9 cellular contexts compared by ENCODE assay signal in the genomic region with DNA sequence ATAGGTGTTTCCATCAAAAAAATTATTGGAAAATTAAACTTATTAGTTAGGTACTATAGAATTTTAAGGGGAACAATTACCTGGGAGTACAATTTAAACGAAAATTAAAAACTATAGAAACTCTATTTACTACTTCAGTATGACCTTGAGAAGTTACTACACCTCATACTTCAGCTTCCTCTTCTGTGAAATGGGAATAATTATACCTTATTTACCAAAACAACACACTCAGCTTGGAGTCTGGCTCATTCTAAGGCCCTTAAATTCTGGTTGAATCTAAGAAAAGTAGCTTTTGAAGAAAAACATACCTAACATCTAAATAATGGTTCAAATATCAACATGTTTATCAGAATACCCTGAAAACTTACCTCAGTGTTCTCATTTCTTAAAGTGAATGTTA. TPM values are rescaled to one million over a fixed set of nuclear protein-coding genes. Genes with fewer than 3 reads are reported as not detected.
DNase-seq lines count a peak whose midpoint lies in the region; ATAC-seq and TF ChIP-seq lines count a peak whose summit lies in the region.
"Had no signal": no experiment of that assay in that cellular context is flagged by ENCODE, and none has a peak within 500 bp of the region (broad histone marks: within the 10 kb centered on the region; RNA-seq: fewer than 3 reads in every experiment).

No MANE protein-coding gene starts in this region.

- no peak for TF ChIP-seq EP300 in suprapubic skin (IDR thresholded peaks at IDR 0.05)

- TF ChIP-seq CTCF in fibroblast of the aortic adventitia (IDR thresholded peaks at IDR 0.05; ENCODE audit: insufficient read depth, low read length) = no peak
- TF ChIP-seq CTCF in suprapubic skin (IDR thresholded peaks at IDR 0.05) = no peak
- no peak for TF ChIP-seq CTCF in body of pancreas (IDR thresholded peaks at IDR 0.05)

- peaks cover 47% of the 10 kb centered on the region for H3K4me1 Mint-ChIP-seq in activated CD4-positive, alpha-beta T cell treated with anti-CD3 and anti-CD28 coated beads, Interleukin-2, amount 10 ng/mL, durations not matched to agents 24 days and 14 days
- peaks cover 52% of the 10 kb centered on the region for H3K4me1 Mint-ChIP-seq in activated CD4-positive, alpha-beta memory T cell treated with anti-CD3 and anti-CD28 coated beads for 36 hours (ENCODE audit: low read depth)

- H3K36me3 ChIP-seq in suprapubic skin = peaks cover 20% of the 10 kb centered on the region
- peaks cover 0 to 5% of the 10 kb centered on the region in 2 donors for H3K36me3 ChIP-seq in body of pancreas (replicated peaks in 1 of 2; ENCODE audit: insufficient read depth in 1 of 2, low read depth in 2 of 2)

- H3K9me3 ChIP-seq in suprapubic skin (no peaks in the 10 kb centered on the region), body of pancreas (no peaks in the 10 kb centered on the region)

- H3K4me3 ChIP-seq in fibroblast of the aortic adventitia (ENCODE audit: low read depth, low read length) (peak overlapping the region; percentile 57), suprapubic skin (no peak overlapping the region), body of pancreas (no peak overlapping the region)

- H3K4me1 ChIP-seq in suprapubic skin (peaks cover 40% of the 10 kb centered on the region), body of pancreas (peaks cover 31% of the 10 kb centered on the region)

- no peaks in the 10 kb centered on the region for H3K27me3 Mint-ChIP-seq in activated CD4-positive, alpha-beta T cell treated with anti-CD3 and anti-CD28 coated beads, Interleukin-2, amount 10 ng/mL, durations not matched to agents 24 days and 14 days
- peaks cover 2% of the 10 kb centered on the region for H3K27me3 Mint-ChIP-seq in activated CD4-positive, alpha-beta memory T cell treated with anti-CD3 and anti-CD28 coated beads for 36 hours

- peak overlapping the region; percentile 99 for H3K4me3 Mint-ChIP-seq in activated CD4-positive, alpha-beta T cell treated with anti-CD3 and anti-CD28 coated beads, Interleukin-2, amount 10 ng/mL, durations not matched to agents 24 days and 14 days
- peak overlapping the region; percentile 96 for H3K4me3 Mint-ChIP-seq in activated CD4-positive, alpha-beta memory T cell treated with anti-CD3 and anti-CD28 coated beads for 36 hours
- H3K4me3 Mint-ChIP-seq: H9 had no signal

- DNase-seq in activated CD4-positive, alpha-beta T cell treated with anti-CD3 and anti-CD28 coated beads, Interleukin-2, amount 10 ng/mL, durations not matched to agents 24 days and 14 days = peak; percentile 48
- DNase-seq in activated CD4-positive, alpha-beta T cell treated with anti-CD3 and anti-CD28 coated beads, Interleukin-2, amount 50 U/mL, for 48 hours = no peak
- DNase-seq in activated CD4-positive, alpha-beta memory T cell treated with anti-CD3 and anti-CD28 coated beads for 36 hours = no peak
- no peak for DNase-seq in fibroblast of the aortic adventitia (ENCODE audit: low read depth)
- DNase-seq in suprapubic skin (ENCODE audit: low spot score in 2 of 2) = no peak
- no peak for DNase-seq in epidermal melanocyte (ENCODE audit: insufficient read length, low spot score)
- DNase-seq in body of pancreas = no peak
- DNase-seq: H9 had no signal

- H3K27ac ChIP-seq in suprapubic skin = peak overlapping the region; percentile 6
- peak overlapping the region in 1 of 4 donors; percentile 44 for H3K27ac ChIP-seq in body of pancreas

- intact Hi-C loops in activated CD4-positive, alpha-beta T cell treated with anti-CD3 and anti-CD28 coated beads, Interleukin-2, amount 10 ng/mL, durations not matched to agents 24 days and 14 days (cut with micrococcal nuclease) = loop anchor here (1.0 kb wide), 1 partner anchor 9 kb away; no protein-coding TSS in a partner anchor
- intact Hi-C loops in activated CD4-positive, alpha-beta memory T cell treated with anti-CD3 and anti-CD28 coated beads for 36 hours (cut with micrococcal nuclease) = loop anchor here (1.0 kb wide), 1 partner anchor 9 kb away; no protein-coding TSS in a partner anchor
- intact Hi-C loops in body of pancreas (cut with DNase I) = no loop called here

- H3K9me3 Mint-ChIP-seq in activated CD4-positive, alpha-beta T cell treated with anti-CD3 and anti-CD28 coated beads, Interleukin-2, amount 10 ng/mL, durations not matched to agents 24 days and 14 days = no peaks in the 10 kb centered on the region
- no peaks in the 10 kb centered on the region for H3K9me3 Mint-ChIP-seq in activated CD4-positive, alpha-beta memory T cell treated with anti-CD3 and anti-CD28 coated beads for 36 hours
- H3K9me3 Mint-ChIP-seq: H9 had no signal

- 83% methylated on average over 1 of the region's 1 CpG for WGBS in suprapubic skin
- WGBS in body of pancreas, 2 donors = 49 to 68% methylated on average over 1 of the region's 1 CpG

- TF ChIP-seq POLR2A in suprapubic skin (IDR thresholded peaks at IDR 0.05) = no peak
- no peak for TF ChIP-seq POLR2A in body of pancreas (IDR thresholded peaks at IDR 0.05)

- peak overlapping the region; percentile 100 for H3K27ac Mint-ChIP-seq in activated CD4-positive, alpha-beta T cell treated with anti-CD3 and anti-CD28 coated beads, Interleukin-2, amount 10 ng/mL, durations not matched to agents 24 days and 14 days
- H3K27ac Mint-ChIP-seq in activated CD4-positive, alpha-beta memory T cell treated with anti-CD3 and anti-CD28 coated beads for 36 hours = peak overlapping the region; percentile 99
- H3K27ac Mint-ChIP-seq: H9 had no signal

- H3K36me3 Mint-ChIP-seq in activated CD4-positive, alpha-beta T cell treated with anti-CD3 and anti-CD28 coated beads, Interleukin-2, amount 10 ng/mL, durations not matched to agents 24 days and 14 days (ENCODE audit: low read depth) = peaks cover 52% of the 10 kb centered on the region
- H3K36me3 Mint-ChIP-seq in activated CD4-positive, alpha-beta memory T cell treated with anti-CD3 and anti-CD28 coated beads for 36 hours = peaks cover 54% of the 10 kb centered on the region

- POLR2A ChIA-PET in activated CD4-positive, alpha-beta memory T cell treated with anti-CD3 and anti-CD28 coated beads for 36 hours (lab: Charles Lee) = interaction anchor here (1.0 to 2.1 kb wide), 2 partner anchors 43 to 63 kb away, joined by 6 read pairs; no protein-coding TSS in a partner anchor

- CTCF ChIA-PET in activated CD4-positive, alpha-beta memory T cell treated with anti-CD3 and anti-CD28 coated beads for 36 hours (lab: Charles Lee) = interaction anchor here (0.6 to 2.7 kb wide), 5 partner anchors 43 to 125 kb away, joined by 3 to 11 read pairs (median 3); no protein-coding TSS in a partner anchor

- ATAC-seq in body of pancreas (no peak), GM18517 (IDR thresholded peaks at IDR 0.05; ENCODE audit: unreplicated experiment) (no peak)

- H3K27me3 ChIP-seq in suprapubic skin (no peaks in the 10 kb centered on the region), body of pancreas (no peaks in the 10 kb centered on the region)

RNA-seq across cellular contexts. Expression of a gene that starts 2.7 kb away (rescaled TPM):
- 50.7 and 53.1 TPM in 2 replicates for total RNA-seq in activated CD4-positive, alpha-beta T cell treated with anti-CD3 and anti-CD28 coated beads, Interleukin-2, amount 10 ng/mL, durations not matched to agents 24 days and 14 days
- 10 to 100 TPM; 65.1 to 65.4 TPM for total RNA-seq in activated CD4-positive, alpha-beta memory T cell treated with anti-CD3 and anti-CD28 coated beads for 36 hours
- total RNA-seq in fibroblast of the aortic adventitia (ENCODE audit: low replicate concordance) (74.7 and 136 TPM in 2 replicates), suprapubic skin (10 to 100 TPM in 3 of 4 donors, 1 to 10 TPM in 1; 6.3 to 33.6 (median 16.1) TPM), body of pancreas (10 to 100 TPM; 10.9 to 39.2 TPM)
